In the genomic region with DNA sequence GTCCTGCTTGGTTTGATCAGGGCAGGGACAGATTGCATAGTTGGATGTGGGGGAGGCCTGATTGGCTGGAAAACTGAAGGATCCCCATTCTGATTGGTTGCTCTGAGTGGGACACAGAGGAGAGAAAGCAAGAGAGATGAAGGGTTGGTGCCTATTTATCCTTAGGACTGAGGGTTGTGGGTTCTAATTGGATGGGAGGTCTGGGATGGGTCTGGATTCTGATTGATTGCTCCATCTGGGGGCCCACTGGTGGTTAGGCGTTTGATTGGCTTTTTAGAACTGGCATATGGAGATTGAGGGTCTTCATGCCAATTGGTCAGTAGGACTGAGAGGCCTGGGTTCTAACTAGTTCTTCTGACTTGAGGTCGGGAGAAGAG, we compare ENCODE assay signal across 8 cellular contexts. TPM values are rescaled to one million over a fixed set of nuclear protein-coding genes. Genes with fewer than 3 reads are reported as not detected.
DNase-seq lines count a peak whose midpoint lies in the region; ATAC-seq and TF ChIP-seq lines count a peak whose summit lies in the region.

No MANE protein-coding gene starts in this region.

- DNase-seq in AG10803 (ENCODE audit: low read depth) (no peak), HT1080 (ENCODE audit: low read depth) (peak; percentile 38), memory B cell (ENCODE audit: low spot score in 2 of 2) (no peak), CD1c-positive myeloid dendritic cell (ENCODE audit: extremely low spot score) (no peak), glomerular visceral epithelial cell (ENCODE audit: extremely low spot score) (no peak)

- H3K4me3 Mint-ChIP-seq in activated naive CD8-positive, alpha-beta T cell: peak overlapping the region; percentile 91
- H3K4me3 Mint-ChIP-seq in memory B cell: peak overlapping the region; percentile 86

- peak overlapping the region; percentile 66 for H3K4me3 ChIP-seq in AG10803 (ENCODE audit: low read length)

- H3K4me1 Mint-ChIP-seq in activated naive CD8-positive, alpha-beta T cell (ENCODE audit: low read depth): peaks cover 31% of the 10 kb centered on the region
- H3K4me1 Mint-ChIP-seq in memory B cell: peaks cover 11% of the 10 kb centered on the region

- H3K27me3 Mint-ChIP-seq in activated naive CD8-positive, alpha-beta T cell: no peaks in the 10 kb centered on the region
- no peaks in the 10 kb centered on the region for H3K27me3 Mint-ChIP-seq in memory B cell

- TF ChIP-seq CTCF in AG10803 (conservative IDR thresholded peaks at IDR 0.05; ENCODE audit: low read length): no peak

- ATAC-seq in memory B cell (ENCODE audit: low read depth) (no peak), HG02610 (IDR thresholded peaks at IDR 0.05; ENCODE audit: unreplicated experiment) (no peak), HG03571 (IDR thresholded peaks at IDR 0.05; ENCODE audit: unreplicated experiment) (no peak)

- H3K36me3 Mint-ChIP-seq in activated naive CD8-positive, alpha-beta T cell: no peaks in the 10 kb centered on the region
- H3K36me3 Mint-ChIP-seq in memory B cell: peaks cover 2% of the 10 kb centered on the region

- peak overlapping the region; percentile 98 for H3K27ac Mint-ChIP-seq in activated naive CD8-positive, alpha-beta T cell
- peak overlapping the region; percentile 82 for H3K27ac Mint-ChIP-seq in memory B cell

- no peaks in the 10 kb centered on the region for H3K9me3 Mint-ChIP-seq in activated naive CD8-positive, alpha-beta T cell (ENCODE audit: low read depth)
- no peaks in the 10 kb centered on the region for H3K9me3 Mint-ChIP-seq in memory B cell

RNA-seq across cellular contexts. Expression of a gene that starts 0.6 kb away (rescaled TPM):
- total RNA-seq in HT1080 (2014; rRNA removed; shearing (Covaris generic)): 129 and 145 TPM in 2 replicates
- polyA plus RNA-seq in HT1080 (2015; cell fraction: cytosol; rRNA removed): 35.9 and 50.8 TPM in 2 replicates
- 44.3 and 52.3 TPM in 2 replicates for polyA plus RNA-seq in HT1080 (2015; cell fraction: nucleus; rRNA removed)

RNA-seq across cellular contexts. Expression of a gene that starts 12.2 kb away (rescaled TPM):
- 32.7 and 39.6 TPM in 2 replicates for total RNA-seq in HT1080 (2014; rRNA removed; shearing (Covaris generic))
- 36.4 and 41.1 TPM in 2 replicates for polyA plus RNA-seq in HT1080 (2015; cell fraction: cytosol; rRNA removed)
- polyA plus RNA-seq in HT1080 (2015; cell fraction: nucleus; rRNA removed): 49.4 and 51.6 TPM in 2 replicates

RNA-seq across cellular contexts. Expression of a gene that starts 18.6 kb away (rescaled TPM):
- 7.1 and 10.4 TPM in 2 replicates for total RNA-seq in HT1080 (2014; rRNA removed; shearing (Covaris generic))
- 12.0 and 15.0 TPM in 2 replicates for polyA plus RNA-seq in HT1080 (2015; cell fraction: cytosol; rRNA removed)
- 15.4 and 15.7 TPM in 2 replicates for polyA plus RNA-seq in HT1080 (2015; cell fraction: nucleus; rRNA removed)

RNA-seq across cellular contexts. Expression of a gene that starts 45.0 kb away (rescaled TPM):
- total RNA-seq in HT1080 (2014; rRNA removed; shearing (Covaris generic)): 114 and 123 TPM in 2 replicates
- 79.8 and 93.5 TPM in 2 replicates for polyA plus RNA-seq in HT1080 (2015; cell fraction: cytosol; rRNA removed)
- 88.5 and 93.9 TPM in 2 replicates for polyA plus RNA-seq in HT1080 (2015; cell fraction: nucleus; rRNA removed)

RNA-seq across cellular contexts. Expression of a gene that starts 50.9 kb away (rescaled TPM):
- not detected in 2 replicates for total RNA-seq in HT1080 (2014; rRNA removed; shearing (Covaris generic))
- polyA plus RNA-seq in HT1080 (2015; cell fraction: cytosol; rRNA removed): 0.31 and 0.74 TPM in 2 replicates
- polyA plus RNA-seq in HT1080 (2015; cell fraction: nucleus; rRNA removed): 0.50 TPM in 1 of 2 replicates, not detected in the other
